Comparison of ENCODE assay signal across 5 cellular contexts in the genomic region with DNA sequence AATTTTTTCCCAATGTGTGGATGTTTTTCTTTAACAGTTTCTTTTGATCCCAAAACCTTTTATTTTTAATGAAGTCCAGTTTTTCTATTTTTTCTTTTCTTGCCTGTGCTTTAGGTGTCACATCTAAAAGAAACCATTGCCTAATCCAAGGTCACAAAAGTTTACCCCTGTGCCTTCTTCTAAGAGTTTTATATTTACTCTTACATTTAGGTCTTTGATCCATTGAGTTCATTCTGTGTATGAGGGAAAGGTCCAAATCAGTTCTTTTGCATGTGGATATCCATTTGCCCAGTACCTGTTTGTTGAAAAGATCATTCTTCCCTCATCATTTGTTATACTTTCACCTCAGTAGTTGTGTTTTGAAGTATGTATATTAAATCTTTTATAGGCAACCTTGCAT.
"Had no signal": no experiment of that assay in that cellular context is flagged by ENCODE, and none has a peak within 500 bp of the region (broad histone marks: within the 10 kb centered on the region; RNA-seq: fewer than 3 reads in every experiment).

No MANE protein-coding gene starts in this region.

- H3K27ac ChIP-seq: KMS-11 had no signal

- H2AFZ ChIP-seq: GM23338 had no signal

- ATAC-seq: GM23338 had no signal

- DNase-seq: H9, HCEC 1CT, KBM-7 had no signal

- H3K4me3 ChIP-seq: GM23338 had no signal

- H3K4me2 ChIP-seq: GM23338, KMS-11 had no signal
